Comparison of ENCODE assay signal across 16 cellular contexts in the genomic region with DNA sequence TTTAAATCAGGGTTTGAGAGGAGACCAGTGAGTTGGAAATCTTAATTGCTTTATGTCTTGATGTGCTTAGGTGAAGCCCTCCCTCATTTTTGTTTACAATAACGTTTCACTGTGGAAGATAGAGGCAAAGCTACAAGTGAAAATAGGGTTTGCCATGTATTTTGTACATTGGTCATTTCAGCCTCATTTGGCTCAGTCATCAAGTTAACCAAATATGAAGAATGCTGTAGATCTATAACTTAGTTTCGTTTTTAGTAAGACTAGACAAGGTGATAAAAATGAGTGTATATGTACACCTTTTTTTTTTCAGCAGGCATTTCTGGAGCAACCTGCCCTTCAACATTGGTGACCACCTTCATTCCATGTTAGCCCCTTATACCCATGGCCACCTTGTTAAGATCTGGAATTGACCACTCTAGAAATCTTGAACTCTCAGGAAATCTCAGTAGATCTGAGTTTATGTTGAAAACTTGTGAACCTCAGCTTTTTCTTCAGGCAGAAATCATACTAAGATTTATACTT. TPM values are rescaled to one million over a fixed set of nuclear protein-coding genes. Genes with fewer than 3 reads are reported as not detected.
DNase-seq lines count a peak whose midpoint lies in the region; ATAC-seq and TF ChIP-seq lines count a peak whose summit lies in the region.
"Had no signal": no experiment of that assay in that cellular context is flagged by ENCODE, and none has a peak within 500 bp of the region (broad histone marks: within the 10 kb centered on the region; RNA-seq: fewer than 3 reads in every experiment).

No MANE protein-coding gene starts in this region.

- H3K9ac ChIP-seq in Loucy (ENCODE audit: low read depth, low read length, poor library complexity, severe bottlenecking): peak overlapping the region; percentile 99

- H3K27me3 ChIP-seq in Loucy (ENCODE audit: insufficient read depth, low read length, poor library complexity, severe bottlenecking): no peaks in the 10 kb centered on the region
- no peaks in the 10 kb centered on the region for H3K27me3 ChIP-seq in sigmoid colon
- no peaks in the 10 kb centered on the region for H3K27me3 ChIP-seq in BE2C
- no peaks in the 10 kb centered on the region for H3K27me3 ChIP-seq in SJCRH30
- H3K27me3 ChIP-seq: upper lobe of left lung had no signal

- H3K36me3 Mint-ChIP-seq in activated CD8-positive, alpha-beta memory T cell treated with anti-CD3 and anti-CD28 coated beads, Interleukin-2, amount 10 ng/mL, durations not matched to agents 7 days and 5 days: peaks cover 32% of the 10 kb centered on the region
- peaks cover 35% of the 10 kb centered on the region for H3K36me3 Mint-ChIP-seq in activated naive CD8-positive, alpha-beta T cell treated with anti-CD3 and anti-CD28 coated beads, Interleukin-2, amount 10 ng/mL, durations not matched to agents 7 days and 5 days

- TF ChIP-seq CTCF in Loucy (conservative IDR thresholded peaks at IDR 0.05; ENCODE audit: low read length) (no peak), sigmoid colon (IDR thresholded peaks at IDR 0.05) (no peak), BE2C (IDR thresholded peaks at IDR 0.05; ENCODE audit: low read depth, low read length) (no peak)

- H3K4me3 Mint-ChIP-seq in activated CD8-positive, alpha-beta memory T cell treated with anti-CD3 and anti-CD28 coated beads, Interleukin-2, amount 10 ng/mL, durations not matched to agents 7 days and 5 days: peak overlapping the region; percentile 90
- H3K4me3 Mint-ChIP-seq in activated naive CD8-positive, alpha-beta T cell treated with anti-CD3 and anti-CD28 coated beads, Interleukin-2, amount 10 ng/mL, durations not matched to agents 7 days and 5 days: peak overlapping the region; percentile 97

- H2AFZ ChIP-seq in Loucy (ENCODE audit: low read length): no peak overlapping the region

- H3K4me1 Mint-ChIP-seq in activated CD8-positive, alpha-beta memory T cell treated with anti-CD3 and anti-CD28 coated beads, Interleukin-2, amount 10 ng/mL, durations not matched to agents 7 days and 5 days: peaks cover 78% of the 10 kb centered on the region
- H3K4me1 Mint-ChIP-seq in activated naive CD8-positive, alpha-beta T cell treated with anti-CD3 and anti-CD28 coated beads, Interleukin-2, amount 10 ng/mL, durations not matched to agents 7 days and 5 days: peaks cover 62% of the 10 kb centered on the region

- peak; percentile 6 for ATAC-seq in activated CD8-positive, alpha-beta memory T cell treated with anti-CD3 and anti-CD28 coated beads, Interleukin-2, amount 10 ng/mL, durations not matched to agents 7 days and 5 days
- ATAC-seq in activated naive CD8-positive, alpha-beta T cell treated with anti-CD3 and anti-CD28 coated beads, Interleukin-2, amount 10 ng/mL, durations not matched to agents 7 days and 5 days (ENCODE audit: low read depth): no peak
- no peak for ATAC-seq in GM18502 (IDR thresholded peaks at IDR 0.05; ENCODE audit: poor library complexity, unreplicated experiment)

- CTCF ChIA-PET in activated CD8-positive, alpha-beta memory T cell treated with anti-CD3 and anti-CD28 coated beads, Interleukin-2, amount 10 ng/mL, durations not matched to agents 7 days and 5 days (lab: Charles Lee): interaction anchor here (0.8 to 1.1 kb wide), 3 partner anchors 9 to 155 kb away, joined by 3 read pairs; no protein-coding TSS in a partner anchor

- intact Hi-C loops in sigmoid colon (cut with DNase I): loop anchor here (5.0 to 10.0 kb wide), 2 partner anchors 88 to 250 kb away; partner anchors contain the start of gene KCNQ4

- DNase-seq in activated CD8-positive, alpha-beta memory T cell treated with anti-CD3 and anti-CD28 coated beads, Interleukin-2, amount 10 ng/mL, durations not matched to agents 7 days and 5 days: no peak
- DNase-seq in activated CD8-positive, alpha-beta memory T cell treated with anti-CD3 and anti-CD28 coated beads for 24 hours: no peak
- no peak for DNase-seq in activated naive CD8-positive, alpha-beta T cell treated with anti-CD3 and anti-CD28 coated beads, Interleukin-2, amount 10 ng/mL, durations not matched to agents 7 days and 5 days
- no peak for DNase-seq in sigmoid colon
- DNase-seq in BE2C: no peak
- no peak for DNase-seq in SJCRH30
- DNase-seq: ACHN; caudate nucleus; HCEC 1CT; hippocampal formation; NCI-H1417 treated with DMSO at 0.1 percent for 48 hours; stimulated activated CD4-positive, alpha-beta T cell treated with anti-CD3 and anti-CD28 coated beads, Interleukin-12 subunit alpha, Interleukin-12 subunit beta, amount 100 ng/mL, for 4 hours; upper lobe of left lung had no signal

- H3K4me3 ChIP-seq in Loucy (ENCODE audit: low read length, poor library complexity, severe bottlenecking) (peak overlapping the region; percentile 99), sigmoid colon (no peak overlapping the region), BE2C (ENCODE audit: low read depth, low read length) (no peak overlapping the region), SJCRH30 (no peak overlapping the region)
- H3K4me3 ChIP-seq: lung, upper lobe of left lung had no signal

- H3K4me1 ChIP-seq in Loucy (ENCODE audit: insufficient read depth, low read length, poor library complexity, severe bottlenecking) (peaks cover 76% of the 10 kb centered on the region), sigmoid colon (peaks cover 0 to 58% (median 28%) of the 10 kb centered on the region in 4 donors), BE2C (no peaks in the 10 kb centered on the region; the same call in none of the 2 replicates), SJCRH30 (peaks cover 5% of the 10 kb centered on the region; the same call in 1 of the 2 replicates)

- no peak for TF ChIP-seq POLR2A in sigmoid colon (IDR thresholded peaks at IDR 0.05)

- H3K9me3 Mint-ChIP-seq in activated CD8-positive, alpha-beta memory T cell treated with anti-CD3 and anti-CD28 coated beads, Interleukin-2, amount 10 ng/mL, durations not matched to agents 7 days and 5 days (ENCODE audit: low read depth): no peaks in the 10 kb centered on the region
- H3K9me3 Mint-ChIP-seq in activated naive CD8-positive, alpha-beta T cell treated with anti-CD3 and anti-CD28 coated beads, Interleukin-2, amount 10 ng/mL, durations not matched to agents 7 days and 5 days: no peaks in the 10 kb centered on the region

- H3K27ac ChIP-seq in sigmoid colon (peak overlapping the region in 3 of 4 donors; percentile 9 to 98 (median 22)), SJCRH30 (no peak overlapping the region)

- no peaks in the 10 kb centered on the region for H3K36me3 ChIP-seq in Loucy (ENCODE audit: insufficient read depth, low read length)
- no peaks in the 10 kb centered on the region for H3K36me3 ChIP-seq in sigmoid colon
- H3K36me3 ChIP-seq in BE2C: no peaks in the 10 kb centered on the region; the same call in 1 of the 2 replicates
- H3K36me3 ChIP-seq in SJCRH30: no peaks in the 10 kb centered on the region
- H3K36me3 ChIP-seq: upper lobe of left lung had no signal

- no peak for TF ChIP-seq EP300 in sigmoid colon (IDR thresholded peaks at IDR 0.05)

- WGBS in sigmoid colon, 2 donors: 13 to 50% methylated on average over 2 of the region's 2 CpGs

- H3K27me3 Mint-ChIP-seq in activated CD8-positive, alpha-beta memory T cell treated with anti-CD3 and anti-CD28 coated beads, Interleukin-2, amount 10 ng/mL, durations not matched to agents 7 days and 5 days: no peaks in the 10 kb centered on the region
- no peaks in the 10 kb centered on the region for H3K27me3 Mint-ChIP-seq in activated naive CD8-positive, alpha-beta T cell treated with anti-CD3 and anti-CD28 coated beads, Interleukin-2, amount 10 ng/mL, durations not matched to agents 7 days and 5 days

- no peaks in the 10 kb centered on the region for H3F3A ChIP-seq in Loucy (ENCODE audit: low read depth)

- POLR2A ChIA-PET in activated naive CD8-positive, alpha-beta T cell treated with anti-CD3 and anti-CD28 coated beads, Interleukin-2, amount 10 ng/mL, durations not matched to agents 7 days and 5 days (lab: Charles Lee): interaction anchor here (0.5 to 5.6 kb wide), 3 partner anchors 10 to 80 kb away, joined by 3 to 82 read pairs (median 3); no protein-coding TSS in a partner anchor

- no peaks in the 10 kb centered on the region for H3K9me2 ChIP-seq in Loucy (replicated peaks; ENCODE audit: low read depth, low read length)

- peaks cover 48% of the 10 kb centered on the region for H4K20me1 ChIP-seq in Loucy (ENCODE audit: insufficient read depth, low read length, poor library complexity, severe bottlenecking)

- H3K27ac Mint-ChIP-seq in activated CD8-positive, alpha-beta memory T cell treated with anti-CD3 and anti-CD28 coated beads, Interleukin-2, amount 10 ng/mL, durations not matched to agents 7 days and 5 days: peak overlapping the region; percentile 90
- peak overlapping the region; percentile 98 for H3K27ac Mint-ChIP-seq in activated naive CD8-positive, alpha-beta T cell treated with anti-CD3 and anti-CD28 coated beads, Interleukin-2, amount 10 ng/mL, durations not matched to agents 7 days and 5 days

- H3K9me3 ChIP-seq in Loucy (ENCODE audit: insufficient read depth, low read depth, low read length): no peaks in the 10 kb centered on the region
- no peaks in the 10 kb centered on the region for H3K9me3 ChIP-seq in sigmoid colon
- H3K9me3 ChIP-seq in BE2C: no peaks in the 10 kb centered on the region
- no peaks in the 10 kb centered on the region for H3K9me3 ChIP-seq in SJCRH30 (replicated peaks)
- H3K9me3 ChIP-seq: upper lobe of left lung had no signal

- H3K79me2 ChIP-seq in Loucy (ENCODE audit: insufficient read depth, low read length): peaks cover 99% of the 10 kb centered on the region

- H3K4me2 ChIP-seq in Loucy (ENCODE audit: low read depth, low read length, poor library complexity, severe bottlenecking): peak overlapping the region; percentile 100

RNA-seq across cellular contexts. Expression of gene NFYC, which starts 2.9 kb away (rescaled TPM):
- 10 to 100 TPM; 71.1 to 91.2 TPM for total RNA-seq in activated CD8-positive, alpha-beta memory T cell treated with anti-CD3 and anti-CD28 coated beads, Interleukin-2, amount 10 ng/mL, durations not matched to agents 7 days and 5 days
- total RNA-seq in activated naive CD8-positive, alpha-beta T cell treated with anti-CD3 and anti-CD28 coated beads, Interleukin-2, amount 10 ng/mL, durations not matched to agents 7 days and 5 days: 10 to 100 TPM; 65.0 to 66.6 TPM
- total RNA-seq in sigmoid colon: 10 to 100 TPM; 38.0 to 53.5 (median 42.1) TPM
- polyA plus RNA-seq in sigmoid colon: 10 to 100 TPM; 39.0 to 42.9 (median 41.8) TPM
- 88.4 TPM for polyA plus RNA-seq in BE2C (2012; ENCODE audit: insufficient read depth, insufficient read length, low read depth)
- 52.8 and 55.6 TPM in 2 replicates for total RNA-seq in SJCRH30 (2014; rRNA removed; shearing (Covaris generic))

RNA-seq across cellular contexts. Expression of gene RIMS3, which starts 28.9 kb away (rescaled TPM):
- total RNA-seq in activated CD8-positive, alpha-beta memory T cell treated with anti-CD3 and anti-CD28 coated beads, Interleukin-2, amount 10 ng/mL, durations not matched to agents 7 days and 5 days: 1 to 10 TPM; 2.1 to 5.3 TPM
- 1 to 10 TPM; 6.9 TPM for total RNA-seq in activated naive CD8-positive, alpha-beta T cell treated with anti-CD3 and anti-CD28 coated beads, Interleukin-2, amount 10 ng/mL, durations not matched to agents 7 days and 5 days
- total RNA-seq in sigmoid colon: 1 to 10 TPM; 4.3 to 9.7 (median 5.7) TPM
- polyA plus RNA-seq in sigmoid colon: 10 to 100 TPM in 1 of 3 donors, 1 to 10 TPM in 2; 1.2 to 13.7 (median 6.7) TPM
- polyA plus RNA-seq in BE2C (2012; ENCODE audit: insufficient read depth, insufficient read length, low read depth): 47.8 TPM
- 10.0 and 12.7 TPM in 2 replicates for total RNA-seq in SJCRH30 (2014; rRNA removed; shearing (Covaris generic))
